25 cellular contexts compared by ENCODE assay signal in the genomic region with DNA sequence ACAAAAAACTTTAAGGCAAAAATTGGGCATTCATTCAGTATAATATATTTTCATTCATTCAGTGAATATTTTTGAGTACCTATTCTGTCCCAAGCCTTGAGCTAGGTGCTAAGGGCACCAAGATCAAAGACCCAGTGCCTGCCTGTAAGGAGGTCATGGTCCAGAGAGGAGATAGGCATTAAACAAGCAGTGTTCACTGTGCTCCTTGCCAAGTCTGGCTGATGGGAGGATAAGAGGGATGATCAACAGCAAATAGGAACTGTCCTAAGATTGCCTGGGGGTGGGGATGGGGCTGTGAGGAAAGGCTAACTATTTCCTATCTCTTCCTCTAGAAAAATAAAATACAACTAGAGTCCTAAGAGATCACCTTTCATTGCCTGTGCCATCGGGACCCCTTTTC.
DNase-seq lines count a peak whose midpoint lies in the region; TF ChIP-seq lines count a peak whose summit lies in the region.
"Had no signal": no experiment of that assay in that cellular context is flagged by ENCODE, and none has a peak within 500 bp of the region (broad histone marks: within the 10 kb centered on the region; RNA-seq: fewer than 3 reads in every experiment).

No MANE protein-coding gene starts in this region.

- no peak overlapping the region for H3K4me3 Mint-ChIP-seq in T-helper 1 cell treated with Interleukin-12 subunit alpha and Interleukin-12 subunit beta and Interleukin-4 antibody, amounts not matched to agents 30 μg/mL and 1 μg/mL, for 36 hours
- H3K4me3 Mint-ChIP-seq in glutamatergic neuron (ENCODE audit: unreplicated experiment) = peak overlapping the region; percentile 56
- H3K4me3 Mint-ChIP-seq: activated CD8-positive, alpha-beta T cell treated with anti-CD3 and anti-CD28 coated beads, Interleukin-2, amount 10 ng/mL, durations not matched to agents 7 days and 5 days; activated naive CD8-positive, alpha-beta T cell; CD4-positive, alpha-beta memory T cell; GM23338; natural killer cell; stimulated activated naive CD8-positive, alpha-beta T cell treated with anti-CD3 and anti-CD28 coated beads, Interleukin-15, Interleukin-2, amounts not matched to agents 100 ng/mL and 50 ng/mL, for 24 hours; T-helper 17 cell had no signal

- no peak overlapping the region for H3K18ac ChIP-seq in mesendoderm (ENCODE audit: low read length)

- H3K4me1 ChIP-seq in stomach smooth muscle (ENCODE audit: control insufficient read depth, insufficient read depth, low read length) = peaks cover 51% of the 10 kb centered on the region
- peaks cover 17% of the 10 kb centered on the region for H3K4me1 ChIP-seq in mesendoderm (ENCODE audit: control insufficient read depth, low read depth, low read length)
- H3K4me1 ChIP-seq in esophagus squamous epithelium = peaks cover 0 to 41% (median 22%) of the 10 kb centered on the region in 3 donors

- H3K36me3 ChIP-seq in stomach smooth muscle (ENCODE audit: control insufficient read depth in 2 of 2, insufficient read depth in 2 of 2, low read length in 2 of 2) (peaks cover 0 to 2% of the 10 kb centered on the region in 2 donors), mesendoderm (ENCODE audit: control insufficient read depth, insufficient read depth, low read length) (no peaks in the 10 kb centered on the region), esophagus squamous epithelium (no peaks in the 10 kb centered on the region)
- H3K36me3 ChIP-seq: left ventricle myocardium inferior, tibial nerve had no signal

- H3K27ac Mint-ChIP-seq in T-helper 1 cell treated with Interleukin-12 subunit alpha and Interleukin-12 subunit beta and Interleukin-4 antibody, amounts not matched to agents 30 μg/mL and 1 μg/mL, for 36 hours = peak overlapping the region; percentile 17
- H3K27ac Mint-ChIP-seq in glutamatergic neuron (ENCODE audit: unreplicated experiment) = peak overlapping the region; percentile 93
- H3K27ac Mint-ChIP-seq: activated CD8-positive, alpha-beta T cell treated with anti-CD3 and anti-CD28 coated beads, Interleukin-2, amount 10 ng/mL, durations not matched to agents 7 days and 5 days; activated naive CD8-positive, alpha-beta T cell; GM23338; natural killer cell; stimulated activated naive CD8-positive, alpha-beta T cell treated with anti-CD3 and anti-CD28 coated beads, Interleukin-15, Interleukin-2, amounts not matched to agents 100 ng/mL and 50 ng/mL, for 24 hours; T-helper 17 cell had no signal

- H2BK120ac ChIP-seq in mesendoderm (ENCODE audit: low read depth, low read length) = no peak overlapping the region

- H3K79me1 ChIP-seq in mesendoderm (ENCODE audit: low read length) = no peaks in the 10 kb centered on the region

- TF ChIP-seq CTCF in glutamatergic neuron (IDR thresholded peaks at IDR 0.05; ENCODE audit: partially characterized antibody, unreplicated experiment) = no peak
- no peak for TF ChIP-seq CTCF in esophagus squamous epithelium (IDR thresholded peaks at IDR 0.05)

- no peak overlapping the region for H4K5ac ChIP-seq in mesendoderm (ENCODE audit: low read length)

- H2BK5ac ChIP-seq in mesendoderm (ENCODE audit: low read length) = no peak overlapping the region

- H3K4ac ChIP-seq in mesendoderm (ENCODE audit: low read depth, low read length) = no peak overlapping the region

- H3K27ac ChIP-seq in stomach smooth muscle (ENCODE audit: low read length) = peak overlapping the region; percentile 85
- H3K27ac ChIP-seq in mesendoderm (ENCODE audit: low read depth, low read length) = no peak overlapping the region
- H3K27ac ChIP-seq in esophagus squamous epithelium = peak overlapping the region in 1 of 4 donors; percentile 53
- H3K27ac ChIP-seq: RWPE1, tibial nerve had no signal

- DNase-seq in T-helper 1 cell (no peak), NCI-H748 (lab: John Stamatoyannopoulos, UW; ENCODE audit: unreplicated experiment) (peak; percentile 69), glutamatergic neuron (no peak), NCI-H2171 treated with DMSO at 0.1 percent for 48 hours (lab: John Stamatoyannopoulos, UW) (no peak), mesendoderm (no peak), esophagus squamous epithelium (lab: John Stamatoyannopoulos, UW) (no peak)
- DNase-seq: activated CD8-positive, alpha-beta T cell treated with anti-CD3 and anti-CD28 coated beads, Interleukin-2, amount 10 ng/mL, durations not matched to agents 7 days and 5 days; activated effector memory CD4-positive, alpha-beta T cell treated with Interleukin-2 at 50 U/mL for 16 hours; CD4-positive, alpha-beta memory T cell; central memory CD4-positive, alpha-beta T cell; dermis blood vessel endothelial cell; DMS153; left ventricle myocardium inferior; natural killer cell; NCI-H2029 treated with DMSO at 0.1 percent for 48 hours; NCI-H510A; T-helper 17 cell had no signal

- H3K9me3 ChIP-seq in stomach smooth muscle (ENCODE audit: control insufficient read depth in 2 of 2, low read length in 2 of 2) (no peaks in the 10 kb centered on the region), esophagus squamous epithelium (no peaks in the 10 kb centered on the region)
- H3K9me3 ChIP-seq: left ventricle myocardium inferior, tibial nerve had no signal

- H3K4me3 ChIP-seq in stomach smooth muscle (ENCODE audit: low read length in 2 of 2) = peak overlapping the region in 1 of 2 donors; percentile 7
- no peak overlapping the region for H3K4me3 ChIP-seq in mesendoderm (ENCODE audit: low read length)
- H3K4me3 ChIP-seq in esophagus squamous epithelium = no peak overlapping the region
- H3K4me3 ChIP-seq: GM23338, left ventricle myocardium inferior, skin epidermis, tibial nerve had no signal

- no peak overlapping the region for H3K56ac ChIP-seq in mesendoderm (ENCODE audit: low read length)

- peaks cover 52% of the 10 kb centered on the region for H3K27me3 Mint-ChIP-seq in T-helper 1 cell treated with Interleukin-12 subunit alpha and Interleukin-12 subunit beta and Interleukin-4 antibody, amounts not matched to agents 30 μg/mL and 1 μg/mL, for 36 hours (ENCODE audit: low read depth)
- peaks cover 26% of the 10 kb centered on the region for H3K27me3 Mint-ChIP-seq in glutamatergic neuron (ENCODE audit: unreplicated experiment)
- H3K27me3 Mint-ChIP-seq: CD4-positive, alpha-beta memory T cell had no signal

- H2AK5ac ChIP-seq in mesendoderm (ENCODE audit: low read length) = no peak overlapping the region

- intact Hi-C loops in esophagus squamous epithelium (cut with DNase I) = no loop called here

- H3K4me2 ChIP-seq in mesendoderm (ENCODE audit: low read length) = no peak overlapping the region
- H3K4me2 ChIP-seq: GM23338 had no signal

- no CpG with 5 or more reads among the region's 1 CpG for WGBS in mesendoderm (ENCODE audit: extremely low coverage, insufficient coverage, low lambda C conversion rate)
- 33 to 81% methylated on average over 1 of the region's 1 CpG for WGBS in esophagus squamous epithelium, 2 donors

- H4K8ac ChIP-seq in mesendoderm (ENCODE audit: low read depth, low read length) = no peak overlapping the region

- no peaks in the 10 kb centered on the region for H3K9me3 Mint-ChIP-seq in T-helper 1 cell treated with Interleukin-12 subunit alpha and Interleukin-12 subunit beta and Interleukin-4 antibody, amounts not matched to agents 30 μg/mL and 1 μg/mL, for 36 hours
- peaks cover 29% of the 10 kb centered on the region for H3K9me3 Mint-ChIP-seq in glutamatergic neuron (ENCODE audit: unreplicated experiment)
- H3K9me3 Mint-ChIP-seq: CD4-positive, alpha-beta memory T cell; GM23338; natural killer cell; stimulated activated naive CD8-positive, alpha-beta T cell treated with anti-CD3 and anti-CD28 coated beads, Interleukin-15, Interleukin-2, amounts not matched to agents 100 ng/mL and 50 ng/mL, for 24 hours had no signal

- peaks cover 1% of the 10 kb centered on the region for H3K4me1 Mint-ChIP-seq in T-helper 1 cell treated with Interleukin-12 subunit alpha and Interleukin-12 subunit beta and Interleukin-4 antibody, amounts not matched to agents 30 μg/mL and 1 μg/mL, for 36 hours (ENCODE audit: low read depth)
- peaks cover 72% of the 10 kb centered on the region for H3K4me1 Mint-ChIP-seq in glutamatergic neuron (ENCODE audit: low read depth, unreplicated experiment)
- H3K4me1 Mint-ChIP-seq: CD4-positive, alpha-beta memory T cell; T-helper 17 cell had no signal

- no peak overlapping the region for H3K23ac ChIP-seq in mesendoderm (ENCODE audit: low read length)

- TF ChIP-seq POLR2A in esophagus squamous epithelium (IDR thresholded peaks at IDR 0.05) = no peak

- no peak overlapping the region for H2BK15ac ChIP-seq in mesendoderm (replicated peaks; ENCODE audit: low read depth)

- no peak overlapping the region for H3K9ac ChIP-seq in stomach smooth muscle (ENCODE audit: low read length in 2 of 2)
- no peak overlapping the region for H3K9ac ChIP-seq in mesendoderm (ENCODE audit: low read length)

- no peaks in the 10 kb centered on the region for H3K27me3 ChIP-seq in stomach smooth muscle (ENCODE audit: control insufficient read depth in 1 of 2, insufficient read depth in 2 of 2, low read length in 2 of 2)
- H3K27me3 ChIP-seq in mesendoderm (ENCODE audit: insufficient read depth, low read length, poor library complexity) = no peaks in the 10 kb centered on the region
- no peaks in the 10 kb centered on the region for H3K27me3 ChIP-seq in esophagus squamous epithelium
- H3K27me3 ChIP-seq: tibial nerve had no signal

- H3K79me2 ChIP-seq in mesendoderm (ENCODE audit: control insufficient read depth, insufficient read depth, low read length) = no peaks in the 10 kb centered on the region

- H3K36me3 Mint-ChIP-seq in T-helper 1 cell treated with Interleukin-12 subunit alpha and Interleukin-12 subunit beta and Interleukin-4 antibody, amounts not matched to agents 30 μg/mL and 1 μg/mL, for 36 hours (ENCODE audit: low read depth) = peaks cover 23% of the 10 kb centered on the region
- H3K36me3 Mint-ChIP-seq in glutamatergic neuron (ENCODE audit: unreplicated experiment) = no peaks in the 10 kb centered on the region
- H3K36me3 Mint-ChIP-seq: CD4-positive, alpha-beta memory T cell; natural killer cell had no signal
